29 cellular contexts compared by ENCODE assay signal in the genomic region with DNA sequence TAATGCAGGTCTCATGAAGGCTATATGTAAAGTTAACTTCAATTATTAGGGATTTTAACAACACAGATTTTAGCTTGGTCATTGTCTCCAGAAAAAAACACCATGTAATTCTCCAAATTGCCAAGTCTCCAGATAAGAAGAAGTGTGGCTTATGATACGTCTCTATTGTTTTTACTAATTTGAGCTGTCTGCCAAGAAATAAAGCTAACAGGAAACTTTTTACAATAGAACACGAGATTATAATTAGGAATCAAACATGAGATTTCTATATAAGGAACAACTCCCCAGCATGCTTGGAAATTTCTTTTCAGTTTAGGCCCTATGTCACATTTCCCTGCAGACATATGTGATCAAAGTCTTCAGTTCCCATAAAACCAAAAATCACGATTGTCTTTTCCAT.
"Had no signal": no experiment of that assay in that cellular context is flagged by ENCODE, and none has a peak within 500 bp of the region (broad histone marks: within the 10 kb centered on the region; RNA-seq: fewer than 3 reads in every experiment).

No MANE protein-coding gene starts in this region.

- H3K27me3 ChIP-seq: colonic mucosa, dorsolateral prefrontal cortex, esophagus squamous epithelium, gastroesophageal sphincter, heart right ventricle, hepatocyte had no signal

- FAIRE-seq: kidney had no signal

- H3K27ac ChIP-seq: colonic mucosa, dorsolateral prefrontal cortex, epithelial cell of prostate, hepatocyte, lower lobe of right lung had no signal

- DNase-seq: cerebellar nuclear complex; colonic mucosa; cortex of kidney; dorsolateral prefrontal cortex; effector CD4-positive, alpha-beta T cell; effector memory CD4-positive, alpha-beta T cell; erythroblast; esophagus squamous epithelium; foreskin fibroblast; foreskin melanocyte; glutamatergic neuron; head of caudate nucleus; heart right ventricle; hypothalamus; immature natural killer cell; islet precursor cell; kidney; kidney glomerular epithelial cell; left colon; left ventricle myocardium superior; lower lobe of right lung; mesenchymal stem cell; mucosa of descending colon; naive B cell had no signal

- H3K79me2 ChIP-seq: hepatocyte had no signal

- H3K4me2 ChIP-seq: hepatocyte had no signal

- H3K36me3 ChIP-seq: colonic mucosa, esophagus squamous epithelium, gastroesophageal sphincter, heart right ventricle, lower lobe of right lung had no signal

- ATAC-seq: esophagus mucosa, gastroesophageal sphincter, left colon, left lobe of liver, left ventricle myocardium superior, lower lobe of right lung, mucosa of descending colon had no signal

- H2AFZ ChIP-seq: hepatocyte had no signal

- H3K4me3 ChIP-seq: colonic mucosa, dorsolateral prefrontal cortex, esophagus squamous epithelium, gastroesophageal sphincter, heart right ventricle, hepatocyte, lower lobe of right lung, mucosa of descending colon had no signal

- H3K4me1 ChIP-seq: colonic mucosa, esophagus squamous epithelium, gastroesophageal sphincter, lower lobe of right lung had no signal

- H3K9me3 ChIP-seq: colonic mucosa, esophagus squamous epithelium, lower lobe of right lung, mucosa of descending colon had no signal
